8 cellular contexts compared by ENCODE assay signal in genomic region chr11:103091024-103091423, GRCh38. TPM values are rescaled to one million over a fixed set of nuclear protein-coding genes. Genes with fewer than 3 reads are reported as not detected.
DNase-seq lines count a peak whose midpoint lies in the region; ATAC-seq and TF ChIP-seq lines count a peak whose summit lies in the region.

No MANE protein-coding gene starts in this region.

- H4K91ac ChIP-seq in trophoblast cell (ENCODE audit: low read depth, low read length), result no peak overlapping the region

- H3K36me3 Mint-ChIP-seq in Caco-2 (ENCODE audit: insufficient read depth, unreplicated experiment), result peaks cover 44% of the 10 kb centered on the region

- peaks cover 15% of the 10 kb centered on the region for H3K4me1 Mint-ChIP-seq in Caco-2 (ENCODE audit: low read depth, unreplicated experiment)

- H3K27ac ChIP-seq in HEK293 (ENCODE audit: extremely low read depth, low read depth, low read length) (peak overlapping the region; percentile 2; the same call in 1 of the 2 replicates), SJSA1 (no peak overlapping the region), esophagus (ENCODE audit: low read depth in 2 of 2, low read length in 1 of 2) (peak overlapping the region in 1 of 2 donors; percentile 92), trophoblast cell (ENCODE audit: low read depth, low read length) (no peak overlapping the region)

- peak overlapping the region; percentile 85 for H3K4me3 Mint-ChIP-seq in Caco-2 (ENCODE audit: unreplicated experiment)

- H4K12ac ChIP-seq in trophoblast cell (ENCODE audit: low read depth, low read length), result no peak overlapping the region

- no peak overlapping the region for H2AFZ ChIP-seq in trophoblast cell (ENCODE audit: insufficient read depth, low read length, poor library complexity)

- ATAC-seq in GM21360 (IDR thresholded peaks at IDR 0.05; ENCODE audit: unreplicated experiment), result no peak

- no peak overlapping the region for H2BK120ac ChIP-seq in trophoblast cell (ENCODE audit: insufficient read depth, low read length, poor library complexity)

- H2BK5ac ChIP-seq in trophoblast cell (ENCODE audit: low read depth, low read length, poor library complexity), result no peak overlapping the region

- H3K18ac ChIP-seq in trophoblast cell (ENCODE audit: low read length), result no peak overlapping the region

- H3K4me1 ChIP-seq in Caco-2, result peaks cover 20% of the 10 kb centered on the region
- H3K4me1 ChIP-seq in HEK293 (ENCODE audit: control insufficient read depth, insufficient read depth, low read length), result no peaks in the 10 kb centered on the region; the same call in 1 of the 2 replicates
- H3K4me1 ChIP-seq in SJSA1 (replicated peaks), result peaks cover 3% of the 10 kb centered on the region; the same call in 1 of the 2 replicates
- H3K4me1 ChIP-seq in esophagus (ENCODE audit: control insufficient read depth in 2 of 2, insufficient read depth in 2 of 2, low read length in 1 of 2), result peaks cover 0 to 3% of the 10 kb centered on the region in 2 donors
- no peaks in the 10 kb centered on the region for H3K4me1 ChIP-seq in trophoblast cell (ENCODE audit: control insufficient read depth in 1 of 2, insufficient read depth in 2 of 2, low read length in 2 of 2)

- H3K9me3 Mint-ChIP-seq in Caco-2 (ENCODE audit: unreplicated experiment), result no peaks in the 10 kb centered on the region

- no peak overlapping the region for H3K14ac ChIP-seq in trophoblast cell (ENCODE audit: low read length)

- H3K23ac ChIP-seq in trophoblast cell (ENCODE audit: low read length), result no peak overlapping the region

- no TSS peak for BruUV-seq in Caco-2 (replicated peaks; lab: Mats Ljungman, UMichigan)

- no peak overlapping the region for H3K4ac ChIP-seq in trophoblast cell (ENCODE audit: low read depth, low read length)

- H3K4me3 ChIP-seq in Caco-2 (ENCODE audit: low read depth, low read length) (peak overlapping the region; percentile 74), HEK293 (ENCODE audit: low read depth, low read length) (peak overlapping the region; percentile 90), SJSA1 (peak overlapping the region; percentile 78), esophagus (ENCODE audit: low read depth in 1 of 2, low read length in 2 of 2) (peak overlapping the region; percentile 83 to 92), trophoblast cell (ENCODE audit: low read depth, low read length) (no peak overlapping the region)

- H3K79me1 ChIP-seq in trophoblast cell (ENCODE audit: low read length), result peaks cover 5% of the 10 kb centered on the region

- peaks cover 8% of the 10 kb centered on the region for H3K36me3 ChIP-seq in Caco-2 (ENCODE audit: control insufficient read depth, insufficient read depth, low read length)
- H3K36me3 ChIP-seq in HEK293 (ENCODE audit: control insufficient read depth in 2 of 2, insufficient read depth in 1 of 2, low read length in 2 of 2), result peaks cover 0 to 21% of the 10 kb centered on the region in 2 experiments; a peak in 2 of 3 replicates
- peaks cover 4% of the 10 kb centered on the region; the same call in 1 of the 2 replicates for H3K36me3 ChIP-seq in SJSA1
- H3K36me3 ChIP-seq in esophagus (ENCODE audit: control insufficient read depth in 2 of 2, insufficient read depth in 2 of 2, low read length in 1 of 2), result no peaks in the 10 kb centered on the region
- peaks cover 0 to 2% of the 10 kb centered on the region in 2 experiments for H3K36me3 ChIP-seq in trophoblast cell (ENCODE audit: control insufficient read depth in 1 of 2, insufficient read depth in 2 of 2, low read length in 2 of 2)

- H3K79me2 ChIP-seq in trophoblast cell (ENCODE audit: control insufficient read depth, insufficient read depth, low read length, poor library complexity), result peaks cover 3% of the 10 kb centered on the region

- H2AK5ac ChIP-seq in trophoblast cell (ENCODE audit: low read length), result no peak overlapping the region

- H3K9me3 ChIP-seq in Caco-2, result no peaks in the 10 kb centered on the region
- no peaks in the 10 kb centered on the region for H3K9me3 ChIP-seq in HEK293 (ENCODE audit: control insufficient read depth, insufficient read depth, low read depth, low read length)
- H3K9me3 ChIP-seq in SJSA1 (replicated peaks), result no peaks in the 10 kb centered on the region
- H3K9me3 ChIP-seq in esophagus (ENCODE audit: control insufficient read depth in 2 of 2, insufficient read depth in 1 of 2, low read depth in 1 of 2, low read length in 1 of 2), result no peaks in the 10 kb centered on the region
- H3K9me3 ChIP-seq in trophoblast cell (ENCODE audit: insufficient read depth, low read depth, low read length), result no peaks in the 10 kb centered on the region

- POLR2A ChIA-PET in Caco-2 (lab: Charles Lee), result interaction anchor here (2.0 kb wide), 1 partner anchor 18 kb away, joined by 41 read pairs; the partner anchor contains the start of gene DYNC2H1
- POLR2A ChIA-PET in HEK293 (lab: Yijun Ruan, JAX), result interaction anchor here (0.7 to 2.9 kb wide), 7 partner anchors 10 to 31 kb away, joined by 3 to 47 read pairs (median 6); partner anchors contain the start of gene DYNC2H1

- H3K4me2 ChIP-seq in trophoblast cell (ENCODE audit: low read length), result peak overlapping the region; percentile 90

- DNase-seq in Caco-2, result peak in 1 of 2 experiments; percentile 43
- peak in 1 of 2 experiments; percentile 1 for DNase-seq in SJSA1 (ENCODE audit: low read depth in 1 of 2, low spot score in 2 of 2)
- peak in 1 of 2 donors; percentile 11 for DNase-seq in trophoblast cell
- DNase-seq in middle frontal gyrus (ENCODE audit: extremely low spot score, low spot score), result no peak
- no peak for DNase-seq in occipital lobe (lab: John Stamatoyannopoulos, UW)

- peak overlapping the region; percentile 97 for H3K27ac Mint-ChIP-seq in Caco-2 (ENCODE audit: unreplicated experiment)

- H3K27me3 ChIP-seq in Caco-2 (replicated peaks; ENCODE audit: control insufficient read depth, insufficient read depth, low read length) (no peaks in the 10 kb centered on the region), SJSA1 (replicated peaks) (no peaks in the 10 kb centered on the region), esophagus (ENCODE audit: control insufficient read depth in 1 of 2, insufficient read depth in 2 of 2, low read length in 2 of 2) (no peaks in the 10 kb centered on the region), trophoblast cell (ENCODE audit: insufficient read depth, low read length) (no peaks in the 10 kb centered on the region)

- no peaks in the 10 kb centered on the region for H3K27me3 Mint-ChIP-seq in Caco-2 (ENCODE audit: insufficient read depth, unreplicated experiment)

- CTCF ChIA-PET in Caco-2 (lab: Charles Lee), result interaction anchor here (0.6 to 2.0 kb wide), 4 partner anchors 18 to 749 kb away, joined by 3 to 25 read pairs (median 3); partner anchors contain the start of gene DYNC2H1
- CTCF ChIA-PET in HEK293 (lab: Yijun Ruan, JAX), result interaction anchor here (0.5 to 1.2 kb wide), 4 partner anchors 18 to 518 kb away, joined by 3 to 5 read pairs (median 4); partner anchors contain the start of gene DYNC2H1

- H3K9ac ChIP-seq in trophoblast cell (ENCODE audit: low read length), result no peak overlapping the region

- WGBS in esophagus, 2 donors, result 3 to 4% methylated on average over 3 of the region's 3 CpGs
- no CpG with 5 or more reads among the region's 3 CpGs for WGBS in trophoblast cell (ENCODE audit: extremely low coverage, insufficient coverage, insufficient read length)

- intact Hi-C loops in Caco-2 (cut with micrococcal nuclease; ENCODE audit: unreplicated experiment), result no loop called here

- H2BK12ac ChIP-seq in trophoblast cell (ENCODE audit: low read length), result no peak overlapping the region

- TF ChIP-seq CTCF in Caco-2 (IDR thresholded peaks at IDR 0.05; ENCODE audit: insufficient read depth in 1 of 2, low read depth in 1 of 2, low read length in 1 of 2, severe bottlenecking in 1 of 2, unreplicated experiment in 1 of 2) (no peak), HEK293 (tag by site-specific recombination; IDR thresholded peaks at IDR 0.05) (no peak)

- H4K8ac ChIP-seq in trophoblast cell (ENCODE audit: low read depth, low read length), result no peak overlapping the region

TF ChIP-seq in HEK293, 187 proteins besides CTCF, POLR2A, EP300 and RAD21:
- no peak for TF ChIP-seq ZNF791 (tag by site-specific recombination; IDR thresholded peaks at IDR 0.05)
- peak; percentile 49 for TF ChIP-seq PRDM10 (tag by site-specific recombination; IDR thresholded peaks at IDR 0.05)
- no peak for TF ChIP-seq ZNF514 (tag by site-specific recombination; IDR thresholded peaks at IDR 0.05)
- TF ChIP-seq IKZF3 (tag by site-specific recombination; IDR thresholded peaks at IDR 0.05), result peak; percentile 34; the same call in 1 of the 2 replicates
TF ChIP-seq in HEK293: peak in this region for 2.

RNA-seq across cellular contexts. Expression of gene DCUN1D5, which starts 0.9 kb away (rescaled TPM):
- 95.1 and 105 TPM in 2 replicates for total RNA-seq in Caco-2 (2022)
- 48.3 and 115 TPM in 2 replicates for total RNA-seq in SJSA1 (2014; rRNA removed; shearing (Covaris generic))
- 10 to 100 TPM in 1 of 2 donors, 1 to 10 TPM in 1; 6.9 to 26.4 TPM for polyA plus RNA-seq in esophagus
- 69.1 and 71.9 TPM in 2 replicates for polyA plus RNA-seq in trophoblast cell (2013)
- 51.8 TPM for total RNA-seq in occipital lobe

RNA-seq across cellular contexts. Expression of gene DYNC2H1, which starts 18.2 kb away (rescaled TPM):
- total RNA-seq in Caco-2 (2022), result 5.9 and 6.5 TPM in 2 replicates
- 1.5 and 2.2 TPM in 2 replicates for total RNA-seq in SJSA1 (2014; rRNA removed; shearing (Covaris generic))
- 1 to 10 TPM; 4.5 to 6.0 TPM for polyA plus RNA-seq in esophagus
- 1.4 TPM in 2 replicates for polyA plus RNA-seq in trophoblast cell (2013)
- 94.1 TPM for total RNA-seq in occipital lobe

Comparison
In these comparisons a context has a peak if more than half of its experiments do, and no peak if none do; other contexts are left out.
1. RNA of gene DYNC2H1, which starts 18.2 kb away (total RNA-seq): 94.1 TPM in occipital lobe (single experiment); 5.9 to 6.5 TPM in Caco-2 and 1.5 to 2.2 TPM in SJSA1; every median in the first group is over 10 times any median in the second.